ENCODE assay signal across 15 cellular contexts in genomic region chr12:108446766-108447165, GRCh38.
A peak's percentile ranks its signal among the peaks of the same experiment; 100 is the strongest.
DNase-seq lines count a peak whose midpoint lies in the region; ATAC-seq, FAIRE-seq and TF ChIP-seq lines count a peak whose summit lies in the region.
"Had no signal": no experiment of that assay in that cellular context is flagged by ENCODE, and none has a peak within 500 bp of the region (broad histone marks: within the 10 kb centered on the region; RNA-seq: fewer than 3 reads in every experiment).

No MANE protein-coding gene starts in this region.

- H3K27me3 ChIP-seq in colonic mucosa (no peaks in the 10 kb centered on the region), upper lobe of left lung (no peaks in the 10 kb centered on the region)
- H3K27me3 ChIP-seq: body of pancreas, stomach had no signal

- TF ChIP-seq CTCF in colonic mucosa (IDR thresholded peaks at IDR 0.05) (no peak), upper lobe of left lung (IDR thresholded peaks at IDR 0.05) (no peak)

- H3K9me3 ChIP-seq in colonic mucosa (no peaks in the 10 kb centered on the region), upper lobe of left lung (no peaks in the 10 kb centered on the region), T-helper 17 cell (ENCODE audit: control insufficient read depth, low read length, poor library complexity, severe bottlenecking) (no peaks in the 10 kb centered on the region)
- H3K9me3 ChIP-seq: body of pancreas, stomach had no signal

- H3K27ac ChIP-seq in colonic mucosa (peak overlapping the region; percentile 38), upper lobe of left lung (peak overlapping the region in 3 of 4 donors; percentile 31 to 55 (median 40))
- H3K27ac ChIP-seq: body of pancreas had no signal

- FAIRE-seq in frontal cortex (lab: Jason Lieb, UNC), result no peak

- no peak for TF ChIP-seq EP300 in upper lobe of left lung (IDR thresholded peaks at IDR 0.05)

- H3K27ac Mint-ChIP-seq in T-helper 17 cell, result no peak overlapping the region

- H3K4me3 ChIP-seq in colonic mucosa (no peak overlapping the region), upper lobe of left lung (no peak overlapping the region)
- H3K4me3 ChIP-seq: body of pancreas, stomach had no signal

- ATAC-seq in upper lobe of left lung (ENCODE audit: low FRiP score in 2 of 2) (no peak), T-helper 17 cell (no peak)
- ATAC-seq: body of pancreas had no signal

- intact Hi-C loops in colonic mucosa (cut with DNase I), result no loop called here

- H3K27me3 Mint-ChIP-seq in T-helper 17 cell, result peaks cover 69% of the 10 kb centered on the region

- peaks cover 2% of the 10 kb centered on the region for H3K36me3 Mint-ChIP-seq in T-helper 17 cell (ENCODE audit: low read depth)

- H3K4me1 Mint-ChIP-seq in T-helper 17 cell, result no peaks in the 10 kb centered on the region

- DNase-seq in HCEC 1CT (peak; percentile 50), colonic mucosa (no peak), left kidney (ENCODE audit: low read depth, low spot score) (peak; percentile 12), upper lobe of left lung (no peak), T-helper 17 cell (no peak), UCSD-AML1 (lab: John Stamatoyannopoulos, UW; ENCODE audit: unreplicated experiment) (no peak), frontal cortex (ENCODE audit: low spot score in 2 of 2) (no peak)
- DNase-seq: activated effector memory CD4-positive, alpha-beta T cell treated with Interleukin-2 at 50 U/mL for 16 hours; COR-L47; NCI-H1436 treated with DMSO at 0.1 percent for 48 hours; NCI-H526; retina; stomach; T-helper 9 cell had no signal

- no peak overlapping the region for H3K9ac ChIP-seq in colonic mucosa (ENCODE audit: low read depth in 2 of 2, low read length in 2 of 2)

- H3K4me3 Mint-ChIP-seq in T-helper 17 cell, result no peak overlapping the region

- no peak for TF ChIP-seq POLR2A in upper lobe of left lung (IDR thresholded peaks at IDR 0.05)

- 44 to 54% methylated on average over 5 of the region's 5 CpGs for WGBS in upper lobe of left lung, 2 donors

- H3K36me3 ChIP-seq in colonic mucosa (no peaks in the 10 kb centered on the region), upper lobe of left lung (no peaks in the 10 kb centered on the region)
- H3K36me3 ChIP-seq: stomach had no signal

- no peaks in the 10 kb centered on the region for H3K4me1 ChIP-seq in colonic mucosa
- H3K4me1 ChIP-seq in upper lobe of left lung, result peaks cover 5 to 22% (median 18%) of the 10 kb centered on the region in 4 donors
- H3K4me1 ChIP-seq: body of pancreas, stomach had no signal

Comparison
In these comparisons a context has a peak if more than half of its experiments do, and no peak if none do; other contexts are left out.
1. DNase-seq: peak in HCEC 1CT (single experiment) and left kidney (single experiment); none in colonic mucosa (single experiment), upper lobe of left lung (0 of 2), T-helper 17 cell (0 of 3), UCSD-AML1 (single experiment) and frontal cortex (0 of 2).